In genomic region chr3:196666001-196666867, GRCh38 we compare ENCODE assay signal across 1 cellular context.
TF ChIP-seq lines count a peak whose summit lies in the region.

No MANE protein-coding gene starts in this region.

TF ChIP-seq in HepG2, 621 proteins besides CTCF, POLR2A, EP300 and RAD21 (continued from another document and continues in another):
- no peak for TF ChIP-seq RERE (CRISPR knock-in tag; IDR thresholded peaks at IDR 0.05; ENCODE audit: low read depth)
- TF ChIP-seq HMGA1 (CRISPR knock-in tag; conservative IDR thresholded peaks at IDR 0.05), result no peak
- TF ChIP-seq HMGXB4 (CRISPR knock-in tag; IDR thresholded peaks at IDR 0.05; ENCODE audit: borderline replicate concordance in 1 of 2, low read depth in 1 of 2), result 0 out of 4 replicates have a peak, but pooled peaks have one; percentile 41
- no peak for TF ChIP-seq NCOA2 (CRISPR knock-in tag; IDR thresholded peaks at IDR 0.05)
- peak; percentile 88 for TF ChIP-seq CBFB (CRISPR knock-in tag; IDR thresholded peaks at IDR 0.05)
- TF ChIP-seq PHF20 (CRISPR knock-in tag; IDR thresholded peaks at IDR 0.05), result no peak
- TF ChIP-seq BCLAF1 (IDR thresholded peaks at IDR 0.05), result no peak
- TF ChIP-seq PAWR (CRISPR knock-in tag; IDR thresholded peaks at IDR 0.05; ENCODE audit: borderline replicate concordance), result no peak
- no peak for TF ChIP-seq MATR3 (CRISPR knock-in tag; IDR thresholded peaks at IDR 0.05)
- TF ChIP-seq ZNF33B (CRISPR knock-in tag; IDR thresholded peaks at IDR 0.05), result no peak
- no peak for TF ChIP-seq ZNF766 (CRISPR knock-in tag; IDR thresholded peaks at IDR 0.05; ENCODE audit: borderline replicate concordance)
- no peak for TF ChIP-seq JDP2 (CRISPR knock-in tag; IDR thresholded peaks at IDR 0.05; ENCODE audit: borderline replicate concordance)
- TF ChIP-seq IRX3 (CRISPR knock-in tag; IDR thresholded peaks at IDR 0.05; ENCODE audit: borderline replicate concordance, low read depth), result no peak
- TF ChIP-seq RFX3 (CRISPR knock-in tag; IDR thresholded peaks at IDR 0.05), result no peak
- no peak for TF ChIP-seq ZNF329 (CRISPR knock-in tag; IDR thresholded peaks at IDR 0.05; ENCODE audit: low read depth)
- TF ChIP-seq CC2D1A (CRISPR knock-in tag; IDR thresholded peaks at IDR 0.05), result no peak
- TF ChIP-seq MIER3 (CRISPR knock-in tag; IDR thresholded peaks at IDR 0.05; ENCODE audit: borderline replicate concordance), result peak; percentile 64; the same call in 1 of the 2 replicates
- no peak for TF ChIP-seq ARNTL (CRISPR knock-in tag; IDR thresholded peaks at IDR 0.05)
- no peak for TF ChIP-seq RFXAP (CRISPR knock-in tag; IDR thresholded peaks at IDR 0.05; ENCODE audit: borderline replicate concordance)
- no peak for TF ChIP-seq SPEN (CRISPR knock-in tag; IDR thresholded peaks at IDR 0.05; ENCODE audit: low read depth)
- no peak for TF ChIP-seq ZNF577 (CRISPR knock-in tag; IDR thresholded peaks at IDR 0.05; ENCODE audit: borderline replicate concordance, low read depth)
- 0 out of 2 replicates have a peak, but pooled peaks have one; percentile 18 for TF ChIP-seq ZNF792 (CRISPR knock-in tag; IDR thresholded peaks at IDR 0.05)
- no peak for TF ChIP-seq HNRNPUL1 (IDR thresholded peaks at IDR 0.05; ENCODE audit: low read depth, low read length)
- TF ChIP-seq ZSCAN12 (CRISPR knock-in tag; IDR thresholded peaks at IDR 0.05), result no peak
- TF ChIP-seq ERF (CRISPR knock-in tag; IDR thresholded peaks at IDR 0.05), result no peak
- no peak for TF ChIP-seq ZFP36L2 (CRISPR knock-in tag; IDR thresholded peaks at IDR 0.05)
- TF ChIP-seq ZNF207 (IDR thresholded peaks at IDR 0.05; ENCODE audit: borderline replicate concordance), result no peak
- TF ChIP-seq ZMYM3 (CRISPR knock-in tag; IDR thresholded peaks at IDR 0.05), result no peak
- peak; percentile 67 for TF ChIP-seq FOSL2 (CRISPR knock-in tag; IDR thresholded peaks at IDR 0.05)
- no peak for TF ChIP-seq ZNF770 (CRISPR knock-in tag; IDR thresholded peaks at IDR 0.05)
- no peak; the same call in 1 of the 2 replicates for TF ChIP-seq ZNF710 (CRISPR knock-in tag; IDR thresholded peaks at IDR 0.05; ENCODE audit: borderline replicate concordance)
- TF ChIP-seq SNRNP70 (IDR thresholded peaks at IDR 0.05; ENCODE audit: low read depth, low read length), result no peak
- TF ChIP-seq SP5 (CRISPR knock-in tag; IDR thresholded peaks at IDR 0.05; ENCODE audit: borderline replicate concordance, low read depth), result peak; percentile 32; the same call in 1 of the 2 replicates
- no peak for TF ChIP-seq U2AF1 (optimal IDR thresholded peaks at IDR 0.05; ENCODE audit: low read depth, low read length)
- TF ChIP-seq PRMT3 (CRISPR knock-in tag; IDR thresholded peaks at IDR 0.05; ENCODE audit: borderline replicate concordance, low read depth), result no peak
- no peak for TF ChIP-seq REL (CRISPR knock-in tag; conservative IDR thresholded peaks at IDR 0.05)
- no peak for TF ChIP-seq PREB (CRISPR knock-in tag; IDR thresholded peaks at IDR 0.05)
- TF ChIP-seq NR2F2 (IDR thresholded peaks at IDR 0.05; ENCODE audit: borderline replicate concordance, low read depth), result no peak
- no peak for TF ChIP-seq THAP9 (CRISPR knock-in tag; IDR thresholded peaks at IDR 0.05; ENCODE audit: borderline replicate concordance)
- TF ChIP-seq ETV6 (CRISPR knock-in tag; conservative IDR thresholded peaks at IDR 0.05), result no peak
- no peak for TF ChIP-seq ZNF788 (CRISPR knock-in tag; IDR thresholded peaks at IDR 0.05; ENCODE audit: borderline replicate concordance)
- TF ChIP-seq TERF1 (CRISPR knock-in tag; IDR thresholded peaks at IDR 0.05), result no peak
- peak; percentile 16; the same call in 1 of the 2 replicates for TF ChIP-seq ELF3 (CRISPR knock-in tag; IDR thresholded peaks at IDR 0.05)
- TF ChIP-seq NFYB (CRISPR knock-in tag; IDR thresholded peaks at IDR 0.05), result no peak
